Comparison of ENCODE assay signal across 8 cellular contexts in genomic region chr2:161250864-161251436, GRCh38. TPM values are rescaled to one million over a fixed set of nuclear protein-coding genes. Genes with fewer than 3 reads are reported as not detected.
DNase-seq lines count a peak whose midpoint lies in the region; ATAC-seq, FAIRE-seq and TF ChIP-seq lines count a peak whose summit lies in the region.

No MANE protein-coding gene starts in this region.

- H3K4me3 ChIP-seq in AG09309 (ENCODE audit: control insufficient read depth, low read depth, low read length) (no peak overlapping the region), WI38 (ENCODE audit: low read depth, low read length) (no peak overlapping the region), keratinocyte (ENCODE audit: control insufficient read depth in 2 of 3, extremely low read depth in 1 of 3, insufficient read depth in 2 of 3, low read depth in 1 of 3, low read length in 3 of 3) (no peak overlapping the region)

- H3K36me3 ChIP-seq in keratinocyte (ENCODE audit: control insufficient read depth in 2 of 2, extremely low read depth in 1 of 2, insufficient read depth in 2 of 2, low read length in 2 of 2), result peaks cover 0 to 2% of the 10 kb centered on the region in 2 experiments

- H4K20me1 ChIP-seq in keratinocyte (ENCODE audit: control insufficient read depth, extremely low read depth, insufficient read depth, low read length), result no peaks in the 10 kb centered on the region

- peaks cover 6% of the 10 kb centered on the region for H3K4me1 ChIP-seq in keratinocyte (ENCODE audit: control insufficient read depth, extremely low read depth, insufficient read depth, low read length)

- H3K9me1 ChIP-seq in keratinocyte (ENCODE audit: control insufficient read depth, extremely low read depth, insufficient read depth, low read length), result no peaks in the 10 kb centered on the region

- H3K79me2 ChIP-seq in keratinocyte (ENCODE audit: control insufficient read depth, insufficient read depth, low read length), result no peaks in the 10 kb centered on the region

- no peak overlapping the region for H3K27ac ChIP-seq in keratinocyte (ENCODE audit: control insufficient read depth, insufficient read depth, low read length)

- dilution Hi-C loops in keratinocyte (cut with MboI; ENCODE audit: extremely low pct_ligation_motif_present, low sequenced_read_pairs), result no loop called here

- no peak overlapping the region for H2AFZ ChIP-seq in keratinocyte (ENCODE audit: control insufficient read depth, low read length)

- FAIRE-seq in keratinocyte (lab: Jason Lieb, UNC), result peak; percentile 95

- TF ChIP-seq CTCF in AG09309 (IDR thresholded peaks at IDR 0.05; ENCODE audit: control insufficient read depth, insufficient read depth, low read depth, low read length, missing control alignments), result peak; percentile 60
- TF ChIP-seq CTCF in GM12873 (IDR thresholded peaks at IDR 0.05; ENCODE audit: insufficient read depth, low read depth, low read length, missing control alignments), result peak; percentile 50
- peak; percentile 34; the same call in 1 of the 2 replicates for TF ChIP-seq CTCF in WI38 (IDR thresholded peaks at IDR 0.05; ENCODE audit: low read depth, low read length)
- TF ChIP-seq CTCF in keratinocyte (optimal IDR thresholded peaks at IDR 0.05 in 1 of 3, IDR thresholded peaks at IDR 0.05 in 1 of 3, conservative IDR thresholded peaks at IDR 0.05 in 1 of 3; ENCODE audit: extremely low read depth in 1 of 3, insufficient read depth in 2 of 3, low read length in 3 of 3), result peak; percentile 52 to 75 (median 59)

- peak overlapping the region; percentile 22 for H3K4me2 ChIP-seq in keratinocyte (ENCODE audit: control insufficient read depth, extremely low read depth, insufficient read depth, low read depth, low read length)

- peak; percentile 62 for ATAC-seq in HG02870 (IDR thresholded peaks at IDR 0.05; ENCODE audit: unreplicated experiment)
- no peak for ATAC-seq in HG03521 (IDR thresholded peaks at IDR 0.05; ENCODE audit: unreplicated experiment)
- ATAC-seq in HG03025 (IDR thresholded peaks at IDR 0.05; ENCODE audit: low FRiP score, unreplicated experiment), result no peak

- H3K9ac ChIP-seq in keratinocyte (ENCODE audit: control insufficient read depth, extremely low read depth, insufficient read depth, low read length), result no peak overlapping the region

- H3K27me3 ChIP-seq in keratinocyte (ENCODE audit: control insufficient read depth, extremely low read depth, insufficient read depth, low read length), result no peaks in the 10 kb centered on the region

- DNase-seq in AG09309 (ENCODE audit: low read depth) (no peak), NCI-H2081 (lab: John Stamatoyannopoulos, UW) (peak; percentile 77 to 85), keratinocyte (ENCODE audit: low read depth, low spot score) (peak; percentile 48)

- no peaks in the 10 kb centered on the region for H3K9me3 ChIP-seq in keratinocyte (ENCODE audit: control insufficient read depth, low read depth, low read length)

RNA-seq across cellular contexts. Expression of gene PSMD14, which starts 57.3 kb away (rescaled TPM):
- polyA plus RNA-seq in keratinocyte, result 85.7 to 136 TPM (median 88.4 TPM) in 3 replicates
- 219 TPM for polyA plus RNA-seq in keratinocyte (2011; ENCODE audit: low read depth)
- 73.3 and 128 TPM in 2 replicates for polyA plus RNA-seq in keratinocyte (2011; cell fraction: cytosol; rRNA removed)
- polyA plus RNA-seq in keratinocyte (2011; cell fraction: nucleus; rRNA removed), result 66.6 and 102 TPM in 2 replicates
- polyA plus RNA-seq in keratinocyte (2012; ENCODE audit: low replicate concordance), result 82.3 and 88.4 TPM in 2 replicates
- polyA minus RNA-seq in keratinocyte, result 13.0 to 73.7 TPM (median 34.4 TPM) in 3 replicates
- polyA minus RNA-seq in keratinocyte (2011; cell fraction: cytosol; rRNA and poly(A)+ RNA removed), result 63.7 TPM
- polyA minus RNA-seq in keratinocyte (2011; cell fraction: nucleus; rRNA and poly(A)+ RNA removed), result 37.2 and 58.5 TPM in 2 replicates
